In the genomic region with DNA sequence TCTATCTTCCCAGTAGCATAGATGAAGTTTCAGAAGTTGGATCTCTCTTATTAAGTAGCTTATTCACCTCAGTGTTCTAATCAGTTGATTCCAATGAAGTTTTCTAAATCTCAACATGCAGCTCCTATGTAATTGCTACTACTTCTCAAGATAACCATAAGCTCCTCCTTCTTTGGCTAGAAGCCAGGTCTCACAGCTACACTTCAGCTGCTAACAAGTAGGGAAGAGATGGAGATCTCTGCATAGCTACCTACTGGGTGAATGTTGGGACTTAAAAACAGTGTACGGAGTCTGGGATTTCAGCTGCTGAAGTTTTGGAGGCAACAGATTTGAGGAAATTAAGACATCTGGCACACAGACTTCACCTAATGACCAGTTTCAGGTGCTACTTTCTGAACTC, we compare ENCODE assay signal across 25 cellular contexts.
DNase-seq lines count a peak whose midpoint lies in the region; ATAC-seq and TF ChIP-seq lines count a peak whose summit lies in the region.
"Had no signal": no experiment of that assay in that cellular context is flagged by ENCODE, and none has a peak within 500 bp of the region (broad histone marks: within the 10 kb centered on the region; RNA-seq: fewer than 3 reads in every experiment).

No MANE protein-coding gene starts in this region.

- H3K79me1 ChIP-seq in mesendoderm (ENCODE audit: low read length) = no peaks in the 10 kb centered on the region

- no peak overlapping the region for H2BK15ac ChIP-seq in mesendoderm (replicated peaks; ENCODE audit: low read depth)

- no peak overlapping the region for H3K27ac ChIP-seq in mesendoderm (ENCODE audit: low read depth, low read length)
- H3K27ac ChIP-seq: gastrocnemius medialis, psoas muscle, spleen, tibial artery had no signal

- no peaks in the 10 kb centered on the region for H3K27me3 ChIP-seq in mesendoderm (ENCODE audit: insufficient read depth, low read length, poor library complexity)
- H3K27me3 ChIP-seq: gastrocnemius medialis, spleen, tibial artery had no signal

- H3K4me3 ChIP-seq in NB4 (ENCODE audit: low read depth, low read length) = no peak overlapping the region
- no peak overlapping the region for H3K4me3 ChIP-seq in mesendoderm (ENCODE audit: low read length)
- H3K4me3 ChIP-seq: gastrocnemius medialis, psoas muscle, spleen, tibial artery had no signal

- no peak overlapping the region for H3K23ac ChIP-seq in mesendoderm (ENCODE audit: low read length)

- no peak overlapping the region for H2BK5ac ChIP-seq in mesendoderm (ENCODE audit: low read length)

- no peak overlapping the region for H3K56ac ChIP-seq in mesendoderm (ENCODE audit: low read length)

- DNase-seq in NCI-H1417 (lab: John Stamatoyannopoulos, UW) (peak in 2 of 3 experiments; percentile 20 to 70), NCI-H1417 treated with DMSO at 0.1 percent for 48 hours (lab: John Stamatoyannopoulos, UW) (no peak), NB4 (ENCODE audit: low read depth) (peak; percentile 5), astrocyte of the hippocampus (ENCODE audit: low read depth, low spot score) (peak; percentile 19), mesendoderm (peak; percentile 18), NCI-H526 treated with DMSO at 0.1 percent for 48 hours (lab: John Stamatoyannopoulos, UW) (no peak)
- DNase-seq: 8988T; activated CD8-positive, alpha-beta memory T cell treated with anti-CD3 and anti-CD28 coated beads for 24 hours; activated naive CD8-positive, alpha-beta T cell treated with anti-CD3 and anti-CD28 coated beads, Interleukin-2, amount 50 U/mL, for 24 hours; DMS79 treated with DMSO at 0.1 percent for 48 hours; endodermal cell; gastrocnemius medialis; KG1; NCI-H187; NCI-H510A treated with DMSO at 0.1 percent for 48 hours; nephron progenitor cell; psoas muscle; spleen; T-helper 1 cell; tibial artery had no signal

- no peaks in the 10 kb centered on the region for H3K4me1 ChIP-seq in mesendoderm (ENCODE audit: control insufficient read depth, low read depth, low read length)
- H3K4me1 ChIP-seq: gastrocnemius medialis, psoas muscle, spleen had no signal

- no peak overlapping the region for H3K4ac ChIP-seq in mesendoderm (ENCODE audit: low read depth, low read length)

- TF ChIP-seq POLR2A in NB4 (IDR thresholded peaks at IDR 0.05; ENCODE audit: extremely low read depth, insufficient read length) = no peak

- no peak overlapping the region for H3K4me2 ChIP-seq in mesendoderm (ENCODE audit: low read length)

- WGBS in mesendoderm (ENCODE audit: extremely low coverage, insufficient coverage, low lambda C conversion rate) = no CpG with 5 or more reads among the region's 1 CpG

- H3K9ac ChIP-seq in mesendoderm (ENCODE audit: low read length) = no peak overlapping the region

- H2BK120ac ChIP-seq in mesendoderm (ENCODE audit: low read depth, low read length) = no peak overlapping the region

- ATAC-seq in GM19455 (IDR thresholded peaks at IDR 0.05; ENCODE audit: unreplicated experiment) (no peak), GM18907 (IDR thresholded peaks at IDR 0.05; ENCODE audit: unreplicated experiment) (no peak)
- ATAC-seq: activated naive CD8-positive, alpha-beta T cell treated with anti-CD3 and anti-CD28 coated beads, Interleukin-2, amount 50 U/mL, for 24 hours; activated T-helper 17 cell treated with anti-CD3 and anti-CD28 coated beads, Interleukin-2, amount 50 U/mL, for 72 hours; gastrocnemius medialis; psoas muscle; stimulated activated memory B cell treated with anti-CD40 and anti-IgM and Interleukin-4, amounts not matched to agents 10 μg/mL and 1 μg/mL and 100 μg/mL, for 72 hours; WTC11 had no signal

- H4K5ac ChIP-seq in mesendoderm (ENCODE audit: low read length) = no peak overlapping the region

- no peak overlapping the region for H3K18ac ChIP-seq in mesendoderm (ENCODE audit: low read length)

- no peak overlapping the region for H4K8ac ChIP-seq in mesendoderm (ENCODE audit: low read depth, low read length)

- no peaks in the 10 kb centered on the region for H3K79me2 ChIP-seq in mesendoderm (ENCODE audit: control insufficient read depth, insufficient read depth, low read length)

- no peaks in the 10 kb centered on the region for H3K36me3 ChIP-seq in mesendoderm (ENCODE audit: control insufficient read depth, insufficient read depth, low read length)
- H3K36me3 ChIP-seq: gastrocnemius medialis, spleen, tibial artery had no signal

- H2AK5ac ChIP-seq in mesendoderm (ENCODE audit: low read length) = no peak overlapping the region

- no peak for TF ChIP-seq CTCF in NB4 (IDR thresholded peaks at IDR 0.05; ENCODE audit: low read depth, low read length)

Comparison
In these comparisons a context has a peak if more than half of its experiments do, and no peak if none do; other contexts are left out.
1. DNase-seq: peak in NCI-H1417 (2 of 3), NB4 (single experiment), astrocyte of the hippocampus (single experiment) and mesendoderm (single experiment); none in NCI-H1417 treated with DMSO at 0.1 percent for 48 hours (single experiment) and NCI-H526 treated with DMSO at 0.1 percent for 48 hours (single experiment).